Comparison of ENCODE assay signal across 28 cellular contexts in genomic region chr2:198901894-198902293, GRCh38.
DNase-seq lines count a peak whose midpoint lies in the region; ATAC-seq, FAIRE-seq and TF ChIP-seq lines count a peak whose summit lies in the region.
"Had no signal": no experiment of that assay in that cellular context is flagged by ENCODE, and none has a peak within 500 bp of the region (broad histone marks: within the 10 kb centered on the region; RNA-seq: fewer than 3 reads in every experiment).

No MANE protein-coding gene starts in this region.

- no peak overlapping the region for H4K8ac ChIP-seq in H1 (ENCODE audit: extremely low read depth, insufficient read depth, low read length)

- no peak for TF ChIP-seq EP300 in H1 (IDR thresholded peaks at IDR 0.05; ENCODE audit: borderline replicate concordance in 1 of 2, low read depth in 2 of 2, low read length in 2 of 2)

- no peak overlapping the region for H3K56ac ChIP-seq in H1 (replicated peaks; ENCODE audit: insufficient read length, low read depth, low read length)

- ATAC-seq in HG02973 (IDR thresholded peaks at IDR 0.05; ENCODE audit: unreplicated experiment) (peak; percentile 41), GM18873 (IDR thresholded peaks at IDR 0.05; ENCODE audit: low FRiP score, unreplicated experiment) (no peak)
- ATAC-seq: gastroesophageal sphincter; left colon; stimulated activated naive B cell treated with anti-CD40 and anti-IgM and Interleukin-4, amounts not matched to agents 10 μg/mL and 1 μg/mL and 100 μg/mL, for 72 hours; T-cell had no signal

- CTCF ChIA-PET in H1 (lab: Charles Lee; ENCODE audit: partially characterized antibody): no interaction called here

- no peak overlapping the region for H2BK20ac ChIP-seq in H1 (ENCODE audit: low read length)

- H3K4me3 ChIP-seq in OCI-LY3 (ENCODE audit: low read length): no peak overlapping the region
- no peak overlapping the region for H3K4me3 ChIP-seq in H1 (ENCODE audit: extremely low read depth in 1 of 4, insufficient read depth in 2 of 4, low read depth in 3 of 4, low read length in 4 of 4)
- H3K4me3 ChIP-seq: dorsolateral prefrontal cortex, gastroesophageal sphincter, MG63, skin epidermis had no signal

- H3K4me1 ChIP-seq in OCI-LY3 (ENCODE audit: low read length) (peaks cover 22% of the 10 kb centered on the region), H1 (replicated peaks in 1 of 4; ENCODE audit: control insufficient read depth in 3 of 4, insufficient read depth in 4 of 4, low read length in 3 of 4) (no peaks in the 10 kb centered on the region)
- H3K4me1 ChIP-seq: gastroesophageal sphincter, parathyroid adenoma had no signal

- H3K27ac ChIP-seq in OCI-LY3 (ENCODE audit: low read length) (no peak overlapping the region), H1 (ENCODE audit: low read depth, low read length) (no peak overlapping the region)
- H3K27ac ChIP-seq: dorsolateral prefrontal cortex, gastroesophageal sphincter, parathyroid adenoma, skin epidermis had no signal

- H3K9me3 ChIP-seq in OCI-LY3 (ENCODE audit: insufficient read depth, low read length) (no peaks in the 10 kb centered on the region), H1 (ENCODE audit: insufficient read depth in 2 of 2, low read depth in 1 of 2, low read length in 1 of 2) (no peaks in the 10 kb centered on the region)
- H3K9me3 ChIP-seq: gastroesophageal sphincter, MG63 had no signal

- H2AFZ ChIP-seq in OCI-LY3 (ENCODE audit: low read depth, low read length) (no peak overlapping the region), H1 (ENCODE audit: low read length) (no peak overlapping the region)
- H2AFZ ChIP-seq: parathyroid adenoma had no signal

- no peak overlapping the region for H3K18ac ChIP-seq in H1 (ENCODE audit: extremely low read depth, low read length)

- H2BK12ac ChIP-seq in H1 (ENCODE audit: low read depth, low read length): no peak overlapping the region

- no peak overlapping the region for H2BK120ac ChIP-seq in H1 (replicated peaks; ENCODE audit: low read depth, low read length)

- H3K9ac ChIP-seq in OCI-LY3 (ENCODE audit: low read length) (no peak overlapping the region), H1 (replicated peaks in 1 of 4; ENCODE audit: extremely low read depth in 1 of 4, low read depth in 3 of 4, low read length in 3 of 4) (no peak overlapping the region)
- H3K9ac ChIP-seq: parathyroid adenoma had no signal

- no peak for TF ChIP-seq POLR2A in H1 (IDR thresholded peaks at IDR 0.05; ENCODE audit: control extremely low read depth in 1 of 2, low read depth in 2 of 2, low read length in 2 of 2)

- POLR2A ChIA-PET in H1 (lab: Charles Lee; ENCODE audit: partially characterized antibody): no interaction called here

- H2AK5ac ChIP-seq in H1 (ENCODE audit: low read depth, low read length): no peak overlapping the region

- H3K27me3 ChIP-seq in OCI-LY3 (ENCODE audit: low read depth, low read length) (peaks cover 15% of the 10 kb centered on the region), H1 (replicated peaks in 1 of 4; ENCODE audit: control insufficient read depth in 3 of 4, extremely low read depth in 1 of 4, insufficient read depth in 3 of 4, low read length in 3 of 4) (no peaks in the 10 kb centered on the region)
- H3K27me3 ChIP-seq: dorsolateral prefrontal cortex, gastroesophageal sphincter, MG63 had no signal

- H3K79me1 ChIP-seq in H1 (ENCODE audit: low read depth, low read length): no peaks in the 10 kb centered on the region

- no peak for TF ChIP-seq RAD21 in H1 (IDR thresholded peaks at IDR 0.05 in 1 of 2, conservative IDR thresholded peaks at IDR 0.05 in 1 of 2; ENCODE audit: low read depth in 2 of 2, low read length in 2 of 2)

- H3K36me3 ChIP-seq in OCI-LY3 (replicated peaks; ENCODE audit: low read depth, low read length) (no peaks in the 10 kb centered on the region), H1 (ENCODE audit: control insufficient read depth in 2 of 4, insufficient read depth in 4 of 4, low read length in 3 of 4) (no peaks in the 10 kb centered on the region)
- H3K36me3 ChIP-seq: gastroesophageal sphincter, MG63 had no signal

- H4K5ac ChIP-seq in H1 (ENCODE audit: insufficient read length, low read depth, low read length): no peak overlapping the region

- H3K79me2 ChIP-seq in OCI-LY3 (ENCODE audit: low read length): no peaks in the 10 kb centered on the region
- no peaks in the 10 kb centered on the region for H3K79me2 ChIP-seq in H1 (ENCODE audit: control insufficient read depth in 1 of 2, insufficient read depth in 2 of 2, low read length in 2 of 2)
- H3K79me2 ChIP-seq: parathyroid adenoma had no signal

- FAIRE-seq in H1 (lab: Jason Lieb, UNC): no peak

- no peak overlapping the region for H2BK5ac ChIP-seq in H1 (ENCODE audit: low read depth, low read length)

- H4K91ac ChIP-seq in H1 (replicated peaks; ENCODE audit: insufficient read length, low read length): no peak overlapping the region

- H3K14ac ChIP-seq in H1 (ENCODE audit: insufficient read length): no peak overlapping the region

- no peak overlapping the region for H3K4ac ChIP-seq in H1 (replicated peaks; ENCODE audit: insufficient read length, low read depth, low read length)

- no peaks in the 10 kb centered on the region for H4K20me1 ChIP-seq in OCI-LY3 (ENCODE audit: insufficient read depth, low read length)
- no peaks in the 10 kb centered on the region for H4K20me1 ChIP-seq in H1 (replicated peaks in 1 of 2; ENCODE audit: control insufficient read depth in 1 of 2, insufficient read depth in 2 of 2, low read length in 2 of 2)

- DNase-seq in CMK (ENCODE audit: low read depth): peak; percentile 4
- no peak for DNase-seq in H1 (ENCODE audit: low read depth in 1 of 2, low spot score in 2 of 2)
- DNase-seq in NOMO-1 treated with dmso at 0.1 percent for 144 hours (lab: John Stamatoyannopoulos, UW; ENCODE audit: unreplicated experiment): no peak
- DNase-seq in kidney tubule cell (ENCODE audit: low spot score): no peak
- no peak for DNase-seq in NCI-H2029 (lab: John Stamatoyannopoulos, UW)
- DNase-seq: activated CD4-positive, alpha-beta T cell treated with anti-CD3 and anti-CD28 coated beads, Interleukin-2, amount 10 ng/mL, durations not matched to agents 24 days and 14 days; activated CD8-positive, alpha-beta memory T cell treated with anti-CD3 and anti-CD28 coated beads for 24 hours; activated naive CD4-positive, alpha-beta T cell treated with anti-CD3 and anti-CD28 coated beads, Interleukin-2, amount 50 U/mL, for 16 hours; activated T-cell treated with anti-CD3 and anti-CD28 coated beads for 4 hours; amniotic stem cell; DMS79; dorsolateral prefrontal cortex; GDM1; GOT3; left colon; mammary epithelial cell; MG63; NCI-H1436 treated with DMSO at 0.1 percent for 48 hours; NCI-H226; NCI-H526 treated with DMSO at 0.1 percent for 48 hours; stimulated activated naive B cell treated with anti-CD40 and anti-IgM and Interleukin-4, amounts not matched to agents 10 μg/mL and 1 μg/mL and 100 μg/mL, for 72 hours; T-cell had no signal

- H3K23ac ChIP-seq in H1 (ENCODE audit: insufficient read length): no peak overlapping the region

- H3K4me2 ChIP-seq in OCI-LY3 (ENCODE audit: low read length) (peak overlapping the region; percentile 18; the same call in 1 of the 2 replicates), H1 (ENCODE audit: insufficient read depth in 1 of 2, low read depth in 2 of 2, low read length in 2 of 2) (no peak overlapping the region)

- H2BK15ac ChIP-seq in H1 (ENCODE audit: low read length): no peak overlapping the region

- TF ChIP-seq CTCF in OCI-LY3 (IDR thresholded peaks at IDR 0.05; ENCODE audit: low read depth, low read length): no peak
- no peak for TF ChIP-seq CTCF in H1 (IDR thresholded peaks at IDR 0.05; ENCODE audit: control extremely low read depth in 1 of 3, insufficient read depth in 1 of 3, low read depth in 1 of 3, low read length in 3 of 3)

- no peaks in the 10 kb centered on the region for H3K23me2 ChIP-seq in H1 (ENCODE audit: low read depth, low read length)

TF ChIP-seq in H1, 55 proteins besides CTCF, POLR2A, EP300 and RAD21 (continues in another document):
- TF ChIP-seq USF2 (IDR thresholded peaks at IDR 0.05; ENCODE audit: low read length): 0 out of 2 replicates have a peak, but pooled peaks have one; percentile 17
